8 cellular contexts compared by ENCODE assay signal in the genomic region with DNA sequence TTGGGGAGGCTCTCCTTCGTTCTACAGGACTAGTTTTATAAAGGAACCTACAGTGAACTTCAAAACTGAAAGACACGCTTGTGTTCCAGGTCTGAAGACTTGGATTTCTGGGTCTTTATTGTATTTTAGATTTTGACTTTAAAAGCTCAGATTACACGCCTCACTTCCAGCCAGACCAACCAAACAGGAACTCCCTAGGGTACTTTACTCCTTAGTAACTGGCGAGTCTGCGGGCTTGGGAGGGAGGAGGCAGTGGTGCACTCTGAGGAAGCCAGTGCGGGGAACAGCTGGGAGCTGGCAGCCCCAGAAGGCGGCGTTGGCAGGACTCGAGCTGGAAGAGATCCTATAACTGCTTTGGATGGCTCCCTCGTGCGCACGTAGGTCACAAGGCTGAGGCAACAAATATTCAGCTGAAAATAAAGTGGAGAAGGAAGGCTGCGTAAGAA. TPM values are rescaled to one million over a fixed set of nuclear protein-coding genes. Genes with fewer than 3 reads are reported as not detected.
DNase-seq lines count a peak whose midpoint lies in the region; ATAC-seq and TF ChIP-seq lines count a peak whose summit lies in the region.

No MANE protein-coding gene starts in this region.

- H3K9me3 Mint-ChIP-seq in Caco-2 (ENCODE audit: unreplicated experiment) = no peaks in the 10 kb centered on the region

- peak overlapping the region; percentile 91 for H3K4me2 ChIP-seq in OCI-LY3 (ENCODE audit: low read length)

- POLR2A ChIA-PET in Caco-2 (lab: Charles Lee) = no interaction called here

- DNase-seq in Caco-2 (peak; percentile 44 to 49), breast epithelium (ENCODE audit: low spot score in 2 of 2) (peak; percentile 28 to 52), renal cortical epithelial cell (ENCODE audit: low read depth) (peak; percentile 53)

- H3K27me3 ChIP-seq in Caco-2 (replicated peaks; ENCODE audit: control insufficient read depth, insufficient read depth, low read length) (no peaks in the 10 kb centered on the region), OCI-LY3 (ENCODE audit: low read depth, low read length) (no peaks in the 10 kb centered on the region), breast epithelium (peaks cover 0 to 16% of the 10 kb centered on the region in 2 donors), iPS-15b (ENCODE audit: control insufficient read depth, insufficient read depth, low read length) (no peaks in the 10 kb centered on the region)

- peaks cover 26% of the 10 kb centered on the region for H3K79me2 ChIP-seq in OCI-LY3 (ENCODE audit: low read length)

- CTCF ChIA-PET in Caco-2 (lab: Charles Lee) = no interaction called here

- no peak for TF ChIP-seq POLR2A in breast epithelium (IDR thresholded peaks at IDR 0.05)

- BruUV-seq in Caco-2 (replicated peaks; lab: Mats Ljungman, UMichigan) = no TSS peak

- peak overlapping the region; percentile 80 for H3K4me3 Mint-ChIP-seq in Caco-2 (ENCODE audit: unreplicated experiment)

- no peaks in the 10 kb centered on the region for H3K27me3 Mint-ChIP-seq in Caco-2 (ENCODE audit: insufficient read depth, unreplicated experiment)

- H3K9ac ChIP-seq in OCI-LY3 (ENCODE audit: low read length) (peak overlapping the region; percentile 77), iPS-15b (ENCODE audit: low read depth, low read length) (no peak overlapping the region)

- H3K36me3 ChIP-seq in Caco-2 (ENCODE audit: control insufficient read depth, insufficient read depth, low read length) = no peaks in the 10 kb centered on the region
- peaks cover 3% of the 10 kb centered on the region for H3K36me3 ChIP-seq in OCI-LY3 (replicated peaks; ENCODE audit: low read depth, low read length)
- H3K36me3 ChIP-seq in breast epithelium = no peaks in the 10 kb centered on the region
- no peaks in the 10 kb centered on the region for H3K36me3 ChIP-seq in iPS-15b (ENCODE audit: control insufficient read depth, insufficient read depth, low read length)

- peak overlapping the region; percentile 97 for H2AFZ ChIP-seq in OCI-LY3 (ENCODE audit: low read depth, low read length)

- H3K9me3 ChIP-seq in Caco-2 (no peaks in the 10 kb centered on the region), OCI-LY3 (ENCODE audit: insufficient read depth, low read length) (no peaks in the 10 kb centered on the region), breast epithelium (no peaks in the 10 kb centered on the region), iPS-15b (ENCODE audit: control insufficient read depth, insufficient read depth, low read length) (no peaks in the 10 kb centered on the region)

- TF ChIP-seq CTCF in Caco-2 (IDR thresholded peaks at IDR 0.05; ENCODE audit: insufficient read depth in 1 of 2, low read depth in 1 of 2, low read length in 1 of 2, severe bottlenecking in 1 of 2, unreplicated experiment in 1 of 2) = no peak
- no peak for TF ChIP-seq CTCF in OCI-LY3 (IDR thresholded peaks at IDR 0.05; ENCODE audit: low read depth, low read length)
- no peak for TF ChIP-seq CTCF in breast epithelium (IDR thresholded peaks at IDR 0.05)

- peak overlapping the region; percentile 74 for H3K27ac Mint-ChIP-seq in Caco-2 (ENCODE audit: unreplicated experiment)

- H3K36me3 Mint-ChIP-seq in Caco-2 (ENCODE audit: insufficient read depth, unreplicated experiment) = no peaks in the 10 kb centered on the region

- H3K4me1 ChIP-seq in Caco-2 (no peaks in the 10 kb centered on the region), OCI-LY3 (ENCODE audit: low read length) (peaks cover 15% of the 10 kb centered on the region), breast epithelium (no peaks in the 10 kb centered on the region), iPS-15b (ENCODE audit: control insufficient read depth, insufficient read depth, low read length) (peaks cover 2% of the 10 kb centered on the region)

- intact Hi-C loops in Caco-2 (cut with micrococcal nuclease; ENCODE audit: unreplicated experiment) (no loop called here), breast epithelium (cut with DNase I; ENCODE audit: low total_unique reads) (no loop called here)

- ATAC-seq in HG02759 (IDR thresholded peaks at IDR 0.05; ENCODE audit: unreplicated experiment) = peak; percentile 17
- ATAC-seq in GM21737 (IDR thresholded peaks at IDR 0.05; ENCODE audit: unreplicated experiment) = no peak
- ATAC-seq in HG03469 (IDR thresholded peaks at IDR 0.05; ENCODE audit: unreplicated experiment) = no peak

- H4K20me1 ChIP-seq in OCI-LY3 (ENCODE audit: insufficient read depth, low read length) = 0 out of 2 replicates have a peak, but pooled peaks cover 5% of the 10 kb centered on the region

- no peaks in the 10 kb centered on the region for H3K4me1 Mint-ChIP-seq in Caco-2 (ENCODE audit: low read depth, unreplicated experiment)

- H3K27ac ChIP-seq in OCI-LY3 (ENCODE audit: low read length) (peak overlapping the region; percentile 68), breast epithelium (peak overlapping the region; percentile 77 to 80)

- peak overlapping the region; percentile 39 for H3K4me3 ChIP-seq in Caco-2 (ENCODE audit: low read depth, low read length)
- peak overlapping the region; percentile 87 for H3K4me3 ChIP-seq in OCI-LY3 (ENCODE audit: low read length)
- H3K4me3 ChIP-seq in breast epithelium = peak overlapping the region; percentile 40 to 66 (median 53)
- H3K4me3 ChIP-seq in iPS-15b (ENCODE audit: low read depth, low read length) = peak overlapping the region; percentile 60

RNA-seq across cellular contexts. Expression of gene PHKA1, which starts 0.4 kb away (rescaled TPM):
- total RNA-seq in Caco-2 (2022) (3.8 and 5.1 TPM in 2 replicates), breast epithelium (10 to 100 TPM in 1 of 3 donors, 1 to 10 TPM in 2; 4.5 to 11.9 (median 9.8) TPM), renal cortical epithelial cell (4.0 and 8.0 TPM in 2 replicates)
